31 cellular contexts compared by ENCODE assay signal in genomic region chr3:156797368-156797767, GRCh38. TPM values are rescaled to one million over a fixed set of nuclear protein-coding genes. Genes with fewer than 3 reads are reported as not detected.
"Had no signal": no experiment of that assay in that cellular context is flagged by ENCODE, and none has a peak within 500 bp of the region (broad histone marks: within the 10 kb centered on the region; RNA-seq: fewer than 3 reads in every experiment).

No MANE protein-coding gene starts in this region.

- H3K27me3 ChIP-seq: cardiac muscle cell, MG63, SJCRH30 had no signal

- ATAC-seq: activated CD8-positive, alpha-beta memory T cell treated with anti-CD3 and anti-CD28 coated beads, Interleukin-2, amount 10 ng/mL, durations not matched to agents 7 days and 5 days; PC-3 had no signal

- H3K9me3 ChIP-seq: MG63 had no signal

- DNase-seq: activated CD4-positive, alpha-beta memory T cell treated with anti-CD3 and anti-CD28 coated beads, Interleukin-2, amount 10 ng/mL, durations not matched to agents 7 days and 5 days; activated CD4-positive, alpha-beta T cell treated with anti-CD3 and anti-CD28 coated beads for 1 hour; activated CD4-positive, alpha-beta T cell treated with anti-CD3 and anti-CD28 coated beads for 48 hours; activated CD4-positive, CD25-positive, alpha-beta regulatory T cell; activated CD8-positive, alpha-beta memory T cell treated with anti-CD3 and anti-CD28 coated beads for 24 hours; activated CD8-positive, alpha-beta memory T cell treated with anti-CD3 and anti-CD28 coated beads, Interleukin-2, amount 10 ng/mL, durations not matched to agents 7 days and 5 days; activated CD8-positive, alpha-beta memory T cell treated with anti-CD3 and anti-CD28 coated beads, Interleukin-2, amount 50 U/mL, for 48 hours; activated effector memory CD4-positive, alpha-beta T cell treated with anti-CD3 and anti-CD28 coated beads, Interleukin-2, amount 50 U/mL, for 16 hours; activated naive CD4-positive, alpha-beta T cell; activated naive CD4-positive, alpha-beta T cell treated with anti-CD3 and anti-CD28 coated beads, Interleukin-2, amount 50 U/mL, for 16 hours; activated naive CD8-positive, alpha-beta T cell treated with anti-CD3 and anti-CD28 coated beads for 36 hours; activated T-cell treated with anti-CD3 and anti-CD28 coated beads, Interleukin-2, amount 50 U/mL, for 48 hours; amniotic stem cell; aorta; Kasumi-1; KBM-7; MG63; NCI-H1092; NCI-H1436 treated with DMSO at 0.1 percent for 48 hours; NCI-H1694 treated with DMSO at 0.1 percent for 48 hours; NCI-H2029; NCI-H345; NCI-H524 treated with DMSO at 0.1 percent for 48 hours; NK-92 treated with Interleukin-12 subunit alpha and Interleukin-12 subunit beta, amount 100 ng/mL, for 24 hours; PC-3; SHP77; SJCRH30; T1000; WERI-Rb-1 had no signal

- H3K27ac ChIP-seq: cardiac muscle cell, SJCRH30, SK-N-MC, WERI-Rb-1 had no signal

- H3K4me3 ChIP-seq: cardiac muscle cell, MG63, SJCRH30, SK-N-MC had no signal

- H3K36me3 ChIP-seq: cardiac muscle cell, SJCRH30, WERI-Rb-1 had no signal

RNA-seq across cellular contexts. Expression of gene LEKR1, which starts 28.8 kb away (rescaled TPM):
- polyA plus RNA-seq: aorta had no signal
